In genomic region chr11:101185985-101186384, GRCh38 we compare ENCODE assay signal across 34 cellular contexts. TPM values are rescaled to one million over a fixed set of nuclear protein-coding genes. Genes with fewer than 3 reads are reported as not detected.
"Had no signal": no experiment of that assay in that cellular context is flagged by ENCODE, and none has a peak within 500 bp of the region (broad histone marks: within the 10 kb centered on the region; RNA-seq: fewer than 3 reads in every experiment).

No MANE protein-coding gene starts in this region.

- H3K36me3 ChIP-seq: ascending aorta, cardiac muscle cell, WERI-Rb-1 had no signal

- DNase-seq: activated CD4-positive, alpha-beta memory T cell treated with anti-CD3 and anti-CD28 coated beads for 36 hours; activated CD4-positive, alpha-beta T cell treated with anti-CD3 and anti-CD28 coated beads for 4 hours; activated CD4-positive, alpha-beta T cell treated with anti-CD3 and anti-CD28 coated beads, Interleukin-2, amount 10 ng/mL, durations not matched to agents 24 days and 14 days; activated CD4-positive, alpha-beta T cell treated with anti-CD3 and anti-CD28 coated beads, Interleukin-2, amount 50 U/mL, for 1 hour; activated CD4-positive, alpha-beta T cell treated with anti-CD3 and anti-CD28 coated beads, Interleukin-2, amount 50 U/mL, for 4 hours; activated CD4-positive, CD25-positive, alpha-beta regulatory T cell treated with anti-CD3 and anti-CD28 coated beads, Interleukin-2, amount 50 U/mL, for 72 hours; activated CD8-positive, alpha-beta memory T cell treated with anti-CD3 and anti-CD28 coated beads, Interleukin-2, amount 50 U/mL, for 4 hours; activated CD8-positive, alpha-beta T cell treated with anti-CD3 and anti-CD28 coated beads for 36 hours; activated effector memory CD4-positive, alpha-beta T cell treated with anti-CD3 and anti-CD28 coated beads, Interleukin-2, amount 50 U/mL, for 16 hours; activated gamma-delta T cell treated with Interleukin-2 at 50 U/mL for 16 hours; activated naive CD4-positive, alpha-beta T cell treated with anti-CD3 and anti-CD28 coated beads, Interleukin-2, amount 10 ng/mL, durations not matched to agents 7 days and 5 days; activated naive CD4-positive, alpha-beta T cell treated with Interleukin-2 at 50 U/mL for 16 hours; activated naive CD8-positive, alpha-beta T cell treated with anti-CD3 and anti-CD28 coated beads, Interleukin-2, amount 10 ng/mL, durations not matched to agents 7 days and 5 days; activated naive CD8-positive, alpha-beta T cell treated with anti-CD3 and anti-CD28 coated beads, Interleukin-2, amount 50 U/mL, for 24 hours; activated T-cell treated with anti-CD3 and anti-CD28 coated beads for 4 hours; activated T-cell treated with anti-CD3 and anti-CD28 coated beads, Interleukin-2, amount 50 U/mL, for 1 hour; activated T-cell treated with anti-CD3 and anti-CD28 coated beads, Interleukin-2, amount 50 U/mL, for 4 hours; activated T-cell treated with anti-CD3 and anti-CD28 coated beads, Interleukin-2, amount 50 U/mL, for 72 hours; amygdala; anterior cingulate cortex; caudate nucleus; cerebellar nuclear complex; T-helper 2 cell; T-helper 9 cell; WERI-Rb-1 had no signal

- H3K27me3 ChIP-seq: ascending aorta, cardiac muscle cell had no signal

- H3K9me3 ChIP-seq: ascending aorta had no signal

- FAIRE-seq: bronchial epithelial cell, TTC549 had no signal

- H3K27ac ChIP-seq: cardiac muscle cell, WERI-Rb-1 had no signal

- H3K4me3 ChIP-seq: ascending aorta, cardiac muscle cell had no signal

- ATAC-seq: activated CD8-positive, alpha-beta T cell treated with anti-CD3 and anti-CD28 coated beads for 36 hours; activated naive CD8-positive, alpha-beta T cell treated with anti-CD3 and anti-CD28 coated beads, Interleukin-2, amount 50 U/mL, for 24 hours; activated T-cell treated with anti-CD3 and anti-CD28 coated beads, Interleukin-2, amount 50 U/mL, for 4 hours; activated T-cell treated with anti-CD3 and anti-CD28 coated beads, Interleukin-2, amount 50 U/mL, for 72 hours; activated T-helper 17 cell treated with anti-CD3 and anti-CD28 coated beads, Interleukin-2, amount 50 U/mL, for 72 hours; WTC11 had no signal

RNA-seq across cellular contexts. Expression of gene PGR, which starts 56.4 kb away (rescaled TPM):
- total RNA-seq: activated CD4-positive, alpha-beta memory T cell treated with anti-CD3 and anti-CD28 coated beads for 36 hours; activated CD4-positive, alpha-beta T cell treated with anti-CD3 and anti-CD28 coated beads, Interleukin-2, amount 10 ng/mL, durations not matched to agents 24 days and 14 days; activated CD8-positive, alpha-beta memory T cell treated with anti-CD3 and anti-CD28 coated beads for 36 hours; activated CD8-positive, alpha-beta T cell treated with anti-CD3 and anti-CD28 coated beads for 36 hours; activated naive CD8-positive, alpha-beta T cell treated with anti-CD3 and anti-CD28 coated beads, Interleukin-2, amount 10 ng/mL, durations not matched to agents 7 days and 5 days; activated T-cell treated with anti-CD3 and anti-CD28 coated beads, Interleukin-2, amount 50 U/mL, for 72 hours; activated T-helper 1 cell treated with anti-CD3 and anti-CD28 coated beads, Interleukin-12 subunit alpha, Interleukin-12 subunit beta, Interleukin-2, Interleukin-4 antibody, amounts not matched to agents 30 ng/mL and 10 ng/mL and 1 ng/mL, durations not matched to agents 14 hours and 24 hours and 36 hours; activated T-helper 17 cell treated with anti-CD3 and anti-CD28 coated beads, Interleukin-2, amount 50 U/mL, for 72 hours; bronchial epithelial cell; cardiac muscle cell; chondrocyte had no signal
